8 cellular contexts compared by ENCODE assay signal in the genomic region with DNA sequence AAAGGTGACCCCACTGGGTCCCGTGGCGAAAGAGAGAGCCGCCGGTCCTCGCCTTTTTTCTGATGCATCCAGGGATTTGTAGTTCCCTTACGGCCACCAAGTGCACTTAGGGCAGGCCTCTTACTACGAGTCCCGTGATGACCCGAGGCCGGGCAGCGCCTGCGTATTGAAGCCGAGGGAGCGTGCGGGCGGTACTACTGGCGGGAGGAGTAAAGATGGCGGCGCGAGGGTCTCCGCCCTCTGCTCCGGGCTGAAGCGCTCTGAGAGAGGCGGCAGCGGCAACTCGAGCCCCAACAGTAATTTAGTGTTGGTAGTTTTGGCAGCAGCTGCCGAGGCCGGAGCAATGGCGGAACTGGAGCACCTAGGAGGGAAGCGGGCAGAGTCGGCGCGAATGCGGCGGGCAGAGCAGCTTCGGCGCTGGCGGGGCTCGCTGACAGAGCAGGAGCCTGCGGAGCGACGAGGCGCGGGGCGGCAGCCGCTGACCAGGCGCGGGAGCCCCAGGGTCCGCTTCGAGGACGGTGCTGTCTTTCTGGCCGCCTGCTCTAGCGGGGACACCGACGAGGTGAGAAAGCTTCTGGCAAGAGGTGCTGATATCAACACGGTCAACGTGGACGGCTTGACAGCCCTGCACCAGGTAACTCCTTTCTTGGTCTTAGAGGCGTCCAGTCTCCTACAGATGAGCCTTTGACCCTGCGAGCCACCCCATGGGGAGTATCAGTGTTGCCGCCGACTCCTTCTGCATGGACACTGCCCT. TPM values are rescaled to one million over a fixed set of nuclear protein-coding genes. Genes with fewer than 3 reads are reported as not detected.
DNase-seq lines count a peak whose midpoint lies in the region; FAIRE-seq and TF ChIP-seq lines count a peak whose summit lies in the region.

A gene with protein sequence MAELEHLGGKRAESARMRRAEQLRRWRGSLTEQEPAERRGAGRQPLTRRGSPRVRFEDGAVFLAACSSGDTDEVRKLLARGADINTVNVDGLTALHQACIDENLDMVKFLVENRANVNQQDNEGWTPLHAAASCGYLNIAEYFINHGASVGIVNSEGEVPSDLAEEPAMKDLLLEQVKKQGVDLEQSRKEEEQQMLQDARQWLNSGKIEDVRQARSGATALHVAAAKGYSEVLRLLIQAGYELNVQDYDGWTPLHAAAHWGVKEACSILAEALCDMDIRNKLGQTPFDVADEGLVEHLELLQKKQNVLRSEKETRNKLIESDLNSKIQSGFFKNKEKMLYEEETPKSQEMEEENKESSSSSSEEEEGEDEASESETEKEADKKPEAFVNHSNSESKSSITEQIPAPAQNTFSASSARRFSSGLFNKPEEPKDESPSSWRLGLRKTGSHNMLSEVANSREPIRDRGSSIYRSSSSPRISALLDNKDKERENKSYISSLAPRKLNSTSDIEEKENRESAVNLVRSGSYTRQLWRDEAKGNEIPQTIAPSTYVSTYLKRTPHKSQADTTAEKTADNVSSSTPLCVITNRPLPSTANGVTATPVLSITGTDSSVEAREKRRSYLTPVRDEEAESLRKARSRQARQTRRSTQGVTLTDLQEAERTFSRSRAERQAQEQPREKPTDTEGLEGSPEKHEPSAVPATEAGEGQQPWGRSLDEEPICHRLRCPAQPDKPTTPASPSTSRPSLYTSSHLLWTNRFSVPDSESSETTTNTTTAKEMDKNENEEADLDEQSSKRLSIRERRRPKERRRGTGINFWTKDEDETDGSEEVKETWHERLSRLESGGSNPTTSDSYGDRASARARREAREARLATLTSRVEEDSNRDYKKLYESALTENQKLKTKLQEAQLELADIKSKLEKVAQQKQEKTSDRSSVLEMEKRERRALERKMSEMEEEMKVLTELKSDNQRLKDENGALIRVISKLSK (plus strand): TSS at position 191 of the 754 bp plus-strand sequence. CDS start 153 bp downstream, at position 344.

- no peaks in the 10 kb centered on the region for H3K9me3 ChIP-seq in neutrophil

- FAIRE-seq in frontal cortex (lab: Jason Lieb, UNC) = no peak

- peak; percentile 97 for DNase-seq in GF-D8 (lab: John Stamatoyannopoulos, UW)
- DNase-seq in HEK293T (ENCODE audit: extremely low spot score) = peak; percentile 94
- peak; percentile 99 for DNase-seq in MV-4-11 (lab: John Stamatoyannopoulos, UW)
- peak; percentile 99 for DNase-seq in SK-MEL-5 (ENCODE audit: low read depth, low spot score)
- peak; percentile 97 for DNase-seq in activated naive CD4-positive, alpha-beta T cell treated with Interleukin-2 at 50 U/mL for 16 hours
- peak; percentile 84 to 87 for DNase-seq in frontal cortex (ENCODE audit: low spot score in 2 of 2)
- DNase-seq in substantia nigra (lab: John Stamatoyannopoulos, UW) = peak; percentile 81 to 100 (median 98)

- H3K36me3 ChIP-seq in neutrophil = no peaks in the 10 kb centered on the region

- TF ChIP-seq CTCF in neutrophil (IDR thresholded peaks at IDR 0.05) = peak; percentile 54

- CTCF ChIA-PET in HEK293T (lab: Yijun Ruan, JAX) = interaction anchor here (1.1 kb wide), 1 partner anchor 251 kb away, joined by 3 read pairs; no protein-coding TSS in a partner anchor

- POLR2A ChIA-PET in HEK293T (lab: Yijun Ruan, JAX) = interaction anchor here (1.4 kb wide), 1 partner anchor 11 kb away, joined by 4 read pairs; no protein-coding TSS in a partner anchor

- no peaks in the 10 kb centered on the region for H3K27me3 ChIP-seq in neutrophil

- peak within 1 kb of the TSS; percentile 82 to 97 for H3K4me3 ChIP-seq in neutrophil (ENCODE audit: low read depth in 1 of 2, low read length in 1 of 2)

- peak within 1 kb of the TSS; percentile 79 for H3K27ac ChIP-seq in neutrophil
- H3K27ac ChIP-seq in substantia nigra (ENCODE audit: low read depth, low read length, poor library complexity, severe bottlenecking) = peak within 1 kb of the TSS; percentile 93

- H3K4me1 ChIP-seq in neutrophil (ENCODE audit: control insufficient read depth in 1 of 2, insufficient read depth in 1 of 2, low read depth in 1 of 2, low read length in 1 of 2) = peaks cover 48 to 49% of the 10 kb centered on the region in 2 experiments

- in situ Hi-C loops in SK-MEL-5 (cut with HindIII; ENCODE audit: low pct_unique_long_range_greater_than_20kb, low sequenced_read_pairs) = no loop called here

TF ChIP-seq in HEK293T, 16 proteins besides CTCF, POLR2A, EP300 and RAD21:
- peak; percentile 78 for TF ChIP-seq ELF4 (IDR thresholded peaks at IDR 0.05)
- TF ChIP-seq L3MBTL2 (conservative IDR thresholded peaks at IDR 0.05) = peak; percentile 85
- TF ChIP-seq CTBP1 (IDR thresholded peaks at IDR 0.05; ENCODE audit: borderline replicate concordance) = no peak
- TF ChIP-seq FOXA1 (IDR thresholded peaks at IDR 0.05) = no peak

RNA-seq across cellular contexts. Expression of the gene that starts here (rescaled TPM):
- 18.6 and 26.2 TPM in 2 replicates for total RNA-seq in SK-MEL-5 (2014; rRNA removed; shearing (Covaris generic))
- polyA plus RNA-seq in SK-MEL-5 (2015; cell fraction: cytosol; rRNA removed) = 7.9 and 16.5 TPM in 2 replicates
- 32.5 and 39.7 TPM in 2 replicates for polyA plus RNA-seq in SK-MEL-5 (2015; cell fraction: nucleus; rRNA removed)
- 24.5 TPM for total RNA-seq in frontal cortex

Comparison
In these comparisons a context has a peak if more than half of its experiments do, and no peak if none do; other contexts are left out.
1. Peak in every context shown above with its lines: DNase-seq, H3K4me3 ChIP-seq and H3K27ac ChIP-seq.